ENCODE assay signal across 18 cellular contexts in the genomic region with DNA sequence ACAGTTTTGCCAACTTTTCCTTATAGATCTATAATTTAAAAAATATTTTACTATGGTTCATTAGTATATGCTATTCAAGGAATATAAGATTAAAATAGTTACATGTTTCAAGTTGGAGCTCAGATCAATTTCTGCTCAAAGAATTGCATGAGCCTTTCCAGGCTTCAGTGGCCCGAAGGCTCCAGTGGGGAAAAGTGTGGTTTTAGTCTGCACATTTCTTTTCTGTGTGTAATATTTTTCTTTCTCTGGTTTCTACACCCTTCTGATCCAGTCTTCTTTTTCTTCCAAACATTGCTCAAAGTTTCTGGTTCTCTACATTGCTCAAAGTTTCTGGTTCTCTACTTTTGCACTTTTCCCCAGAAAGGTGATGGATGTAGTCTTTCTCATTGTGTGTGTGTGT.
"Had no signal": no experiment of that assay in that cellular context is flagged by ENCODE, and none has a peak within 500 bp of the region (broad histone marks: within the 10 kb centered on the region; RNA-seq: fewer than 3 reads in every experiment).

No MANE protein-coding gene starts in this region.

- H3K4me1 Mint-ChIP-seq: stimulated activated effector memory CD8-positive, alpha-beta T cell treated with anti-CD3 and anti-CD28 coated beads, Interleukin-12 subunit alpha, Interleukin-12 subunit beta, amount 100 ng/mL, for 72 hours; stimulated activated naive CD8-positive, alpha-beta T cell treated with anti-CD3 and anti-CD28 coated beads, Interleukin-15, amount 100 ng/mL, for 72 hours had no signal

- ATAC-seq: activated naive CD4-positive, alpha-beta T cell treated with anti-CD3 and anti-CD28 coated beads, Interleukin-2, amount 50 U/mL, for 72 hours; heart left ventricle; left cardiac atrium; right cardiac atrium; stimulated activated effector memory CD8-positive, alpha-beta T cell treated with anti-CD3 and anti-CD28 coated beads, Interleukin-12 subunit alpha, Interleukin-12 subunit beta, amount 100 ng/mL, for 72 hours; stimulated activated naive CD8-positive, alpha-beta T cell treated with anti-CD3 and anti-CD28 coated beads, Interleukin-15, amount 100 ng/mL, for 72 hours had no signal

- H3K36me3 ChIP-seq: adrenal gland, cardiac muscle cell, heart left ventricle, suprapubic skin, tibial nerve had no signal

- H2AFZ ChIP-seq: parathyroid adenoma had no signal

- H3K9me3 ChIP-seq: adrenal gland had no signal

- H3K4me3 Mint-ChIP-seq: nephron; stimulated activated effector memory CD8-positive, alpha-beta T cell treated with anti-CD3 and anti-CD28 coated beads, Interleukin-12 subunit alpha, Interleukin-12 subunit beta, amount 100 ng/mL, for 72 hours; stimulated activated naive CD8-positive, alpha-beta T cell treated with anti-CD3 and anti-CD28 coated beads, Interleukin-15, amount 100 ng/mL, for 72 hours had no signal

- H3K36me3 Mint-ChIP-seq: stimulated activated effector memory CD8-positive, alpha-beta T cell treated with anti-CD3 and anti-CD28 coated beads, Interleukin-12 subunit alpha, Interleukin-12 subunit beta, amount 100 ng/mL, for 72 hours had no signal

- H3K9me3 Mint-ChIP-seq: stimulated activated effector memory CD8-positive, alpha-beta T cell treated with anti-CD3 and anti-CD28 coated beads, Interleukin-12 subunit alpha, Interleukin-12 subunit beta, amount 100 ng/mL, for 72 hours; stimulated activated naive CD8-positive, alpha-beta T cell treated with anti-CD3 and anti-CD28 coated beads, Interleukin-15, amount 100 ng/mL, for 72 hours had no signal

- H3K27ac ChIP-seq: adrenal gland, cardiac muscle cell, heart left ventricle, parathyroid adenoma, suprapubic skin, tibial nerve had no signal

- H3K4me3 ChIP-seq: adrenal gland, cardiac muscle cell, heart left ventricle, suprapubic skin, tibial nerve had no signal

- DNase-seq: activated CD4-positive, alpha-beta T cell treated with anti-CD3 and anti-CD28 coated beads for 1 hour; activated T-cell treated with anti-CD3 and anti-CD28 coated beads, Interleukin-2, amount 50 U/mL, for 1 hour; adrenal gland; dermis blood vessel endothelial cell; effector CD8-positive, alpha-beta T cell; erythroblast; heart left ventricle; left cardiac atrium; right cardiac atrium; stimulated activated CD4-positive, alpha-beta T cell treated with anti-CD3 and anti-CD28 coated beads, Interleukin-2, amount 100 ng/mL, for 24 hours; stimulated activated naive CD8-positive, alpha-beta T cell treated with anti-CD3 and anti-CD28 coated beads, Interleukin-15, amount 100 ng/mL, for 72 hours had no signal

- H3K9ac ChIP-seq: parathyroid adenoma had no signal

- H3K79me2 ChIP-seq: parathyroid adenoma had no signal

- H3K27ac Mint-ChIP-seq: activated naive CD4-positive, alpha-beta T cell treated with anti-CD3 and anti-CD28 coated beads, Interleukin-2, amount 50 U/mL, for 72 hours; stimulated activated effector memory CD8-positive, alpha-beta T cell treated with anti-CD3 and anti-CD28 coated beads, Interleukin-12 subunit alpha, Interleukin-12 subunit beta, amount 100 ng/mL, for 72 hours; stimulated activated naive CD8-positive, alpha-beta T cell treated with anti-CD3 and anti-CD28 coated beads, Interleukin-15, amount 100 ng/mL, for 72 hours had no signal

- H3K4me1 ChIP-seq: adrenal gland, heart left ventricle, parathyroid adenoma, suprapubic skin, tibial nerve had no signal

- H3K27me3 ChIP-seq: cardiac muscle cell, tibial nerve had no signal
